ENCODE assay signal across 20 cellular contexts in genomic region chr20:1858859-1859258, GRCh38. TPM values are rescaled to one million over a fixed set of nuclear protein-coding genes. Genes with fewer than 3 reads are reported as not detected.
"Had no signal": no experiment of that assay in that cellular context is flagged by ENCODE, and none has a peak within 500 bp of the region (broad histone marks: within the 10 kb centered on the region; RNA-seq: fewer than 3 reads in every experiment).

No MANE protein-coding gene starts in this region.

- H3K27ac ChIP-seq: esophagus muscularis mucosa, left ventricle myocardium inferior, tibial nerve, WERI-Rb-1 had no signal

- H3K4me1 ChIP-seq: esophagus muscularis mucosa, left ventricle myocardium inferior had no signal

- H3K36me3 ChIP-seq: esophagus muscularis mucosa, left ventricle myocardium inferior, tibial nerve, WERI-Rb-1 had no signal

- H3K27me3 ChIP-seq: esophagus muscularis mucosa, tibial nerve had no signal

- FAIRE-seq: kidney had no signal

- DNase-seq: activated CD4-positive, alpha-beta T cell treated with anti-CD3 and anti-CD28 coated beads, Interleukin-2, amount 50 U/mL, for 48 hours; activated CD8-positive, alpha-beta memory T cell treated with anti-CD3 and anti-CD28 coated beads, Interleukin-2, amount 10 ng/mL, durations not matched to agents 7 days and 5 days; activated naive CD4-positive, alpha-beta T cell treated with anti-CD3 and anti-CD28 coated beads, Interleukin-2, amount 10 ng/mL, durations not matched to agents 7 days and 5 days; activated T-cell treated with anti-CD3 and anti-CD28 coated beads, Interleukin-2, amount 50 U/mL, for 1 hour; glutamatergic neuron; hypothalamus; kidney; left ventricle myocardium inferior; natural killer cell; posterior cingulate gyrus; retina; stimulated activated CD4-positive, alpha-beta T cell treated with anti-CD3 and anti-CD28 coated beads, Interleukin-15, amount 100 ng/mL, for 24 hours; stimulated activated CD4-positive, alpha-beta T cell treated with anti-CD3 and anti-CD28 coated beads, Interleukin-4, amount 100 ng/mL, for 1 hour; stimulated activated naive CD4-positive, alpha-beta T cell; substantia nigra; WERI-Rb-1 had no signal

- H3K9me3 ChIP-seq: esophagus muscularis mucosa, left ventricle myocardium inferior, tibial nerve had no signal

- H3K4me3 ChIP-seq: esophagus muscularis mucosa, left ventricle myocardium inferior, tibial nerve had no signal

RNA-seq across cellular contexts. Expression of gene SIRPA, which starts 36.3 kb away (rescaled TPM):
- total RNA-seq: activated CD8-positive, alpha-beta memory T cell treated with anti-CD3 and anti-CD28 coated beads, Interleukin-2, amount 10 ng/mL, durations not matched to agents 7 days and 5 days; activated T-helper 2 cell treated with anti-CD3 and anti-CD28 coated beads, Interferon-gamma antibody, Interleukin-2, Interleukin-4, amounts not matched to agents 10 μg/mL and 5 μg/mL and 100 μg/mL, durations not matched to agents 14 hours and 24 hours and 36 hours; T-helper 2 cell treated with Interferon-gamma antibody and Interleukin-4, amounts not matched to agents 100 ng/mL and 5 ng/mL, for 36 hours had no signal
